ENCODE assay signal across 8 cellular contexts in genomic region chr3:182909318-182910040, GRCh38.
DNase-seq lines count a peak whose midpoint lies in the region; ATAC-seq, FAIRE-seq and TF ChIP-seq lines count a peak whose summit lies in the region.

No MANE protein-coding gene starts in this region.

- TF ChIP-seq CTCF in cardiac muscle cell (IDR thresholded peaks at IDR 0.05; ENCODE audit: low read depth, low read length) (peak; percentile 56), endothelial cell of umbilical vein (IDR thresholded peaks at IDR 0.05; ENCODE audit: extremely low read depth in 1 of 2, insufficient read depth in 1 of 2, low read depth in 1 of 2, low read length in 2 of 2) (peak; percentile 31 to 43), testis (IDR thresholded peaks at IDR 0.05) (peak in 2 of 3 experiments; percentile 12 to 58)

- CTCF ChIA-PET in endothelial cell of umbilical vein (lab: Charles Lee): interaction anchor here (0.7 to 2.5 kb wide), 15 partner anchors 10 to 858 kb away, joined by 3 to 13 read pairs (median 3); no protein-coding TSS in a partner anchor

- intact Hi-C loops in cardiac septum (cut with DNase I) (no loop called here), endothelial cell of umbilical vein (cut with micrococcal nuclease) (loop anchor here (1.0 to 5.0 kb wide), 4 partner anchors 197 to 477 kb away; no protein-coding TSS in a partner anchor), testis (cut with DNase I; ENCODE audit: low total_unique reads) (no loop called here)

- no peak for ATAC-seq in HG03039 (IDR thresholded peaks at IDR 0.05; ENCODE audit: unreplicated experiment)
- no peak for ATAC-seq in GM21367 (IDR thresholded peaks at IDR 0.05; ENCODE audit: unreplicated experiment)

- no peak overlapping the region for H3K4me2 ChIP-seq in endothelial cell of umbilical vein (ENCODE audit: insufficient read depth, low read length)

- H3K79me2 ChIP-seq in endothelial cell of umbilical vein (ENCODE audit: control insufficient read depth, insufficient read depth, low read length): no peaks in the 10 kb centered on the region

- peaks cover 9% of the 10 kb centered on the region for H3K36me3 ChIP-seq in cardiac muscle cell
- peaks cover 0 to 2% of the 10 kb centered on the region in 2 experiments for H3K36me3 ChIP-seq in endothelial cell of umbilical vein (ENCODE audit: control insufficient read depth in 2 of 2, extremely low read depth in 1 of 2, insufficient read depth in 2 of 2, low read length in 2 of 2)
- no peaks in the 10 kb centered on the region for H3K36me3 ChIP-seq in testis (ENCODE audit: low read depth, missing control alignments)

- peak; percentile 13 to 36 for DNase-seq in cardiac muscle cell (ENCODE audit: low read depth in 1 of 2, low spot score in 1 of 2)
- DNase-seq in cardiac septum (ENCODE audit: low spot score): no peak
- peak; percentile 28 for DNase-seq in NCI-H2081 treated with DMSO at 0.1 percent for 48 hours (lab: John Stamatoyannopoulos, UW)
- peak; percentile 39 for DNase-seq in endothelial cell of umbilical vein (ENCODE audit: low read depth, low spot score)
- DNase-seq in testis: no peak
- no peak for DNase-seq in amniotic stem cell (lab: John Stamatoyannopoulos, UW)

- H3K27me3 ChIP-seq in cardiac muscle cell (no peaks in the 10 kb centered on the region), endothelial cell of umbilical vein (ENCODE audit: control insufficient read depth in 2 of 2, insufficient read depth in 2 of 2, low read length in 2 of 2) (no peaks in the 10 kb centered on the region), testis (no peaks in the 10 kb centered on the region)

- H2AFZ ChIP-seq in endothelial cell of umbilical vein (ENCODE audit: low read depth, low read length): no peak overlapping the region

- dilution Hi-C loops in endothelial cell of umbilical vein (cut with MboI; ENCODE audit: extremely low pct_ligation_motif_present, low sequenced_read_pairs): no loop called here

- H3K4me1 ChIP-seq in cardiac muscle cell (ENCODE audit: low read depth) (no peaks in the 10 kb centered on the region), endothelial cell of umbilical vein (ENCODE audit: control insufficient read depth, extremely low read depth, insufficient read depth, low read length) (no peaks in the 10 kb centered on the region), testis (no peaks in the 10 kb centered on the region)

- H3K27ac ChIP-seq in cardiac muscle cell: no peak overlapping the region
- H3K27ac ChIP-seq in endothelial cell of umbilical vein (ENCODE audit: insufficient read depth, low read depth, low read length): no peak overlapping the region
- H3K27ac ChIP-seq in testis: no peak overlapping the region

- no peaks in the 10 kb centered on the region for H4K20me1 ChIP-seq in endothelial cell of umbilical vein (replicated peaks; ENCODE audit: control insufficient read depth, extremely low read depth, insufficient read depth, low read length)

- 94 to 95% methylated on average over 5 of the region's 5 CpGs for WGBS in testis, 2 donors

- POLR2A ChIA-PET in endothelial cell of umbilical vein (lab: Charles Lee): no interaction called here

- H3K9ac ChIP-seq in endothelial cell of umbilical vein (replicated peaks; ENCODE audit: extremely low read depth, insufficient read depth, low read length): no peak overlapping the region

- H3K4me3 ChIP-seq in cardiac muscle cell: no peak overlapping the region
- no peak overlapping the region for H3K4me3 ChIP-seq in endothelial cell of umbilical vein (replicated peaks in 1 of 3; ENCODE audit: insufficient read depth in 1 of 3, low read depth in 1 of 3, low read length in 3 of 3)
- H3K4me3 ChIP-seq in testis: no peak overlapping the region

- no peak for TF ChIP-seq POLR2A in endothelial cell of umbilical vein (IDR thresholded peaks at IDR 0.05; ENCODE audit: low read depth, low read length)
- TF ChIP-seq POLR2A in testis (IDR thresholded peaks at IDR 0.05): no peak

- peak; percentile 54 for FAIRE-seq in endothelial cell of umbilical vein (lab: Jason Lieb, UNC)

- BruUV-seq in endothelial cell of umbilical vein (replicated peaks; lab: Mats Ljungman, UMichigan): no TSS peak

- no peaks in the 10 kb centered on the region for H3K9me1 ChIP-seq in endothelial cell of umbilical vein (replicated peaks; ENCODE audit: control insufficient read depth, extremely low read depth, insufficient read depth, low read length)

- H3K9me3 ChIP-seq in cardiac muscle cell (ENCODE audit: low read depth): no peaks in the 10 kb centered on the region
- no peaks in the 10 kb centered on the region for H3K9me3 ChIP-seq in endothelial cell of umbilical vein (replicated peaks; ENCODE audit: control insufficient read depth, insufficient read depth, low read length)
- H3K9me3 ChIP-seq in testis: no peaks in the 10 kb centered on the region

TF ChIP-seq in endothelial cell of umbilical vein, 7 proteins besides CTCF, POLR2A, EP300 and RAD21:
- no peak for TF ChIP-seq EZH2 (IDR thresholded peaks at IDR 0.05; ENCODE audit: borderline replicate concordance, low read depth, low read length, severe bottlenecking)
- no peak for TF ChIP-seq JUN (IDR thresholded peaks at IDR 0.05; ENCODE audit: borderline replicate concordance, insufficient read depth, insufficient read length, low read depth)
- no peak for TF ChIP-seq GATA2 (IDR thresholded peaks at IDR 0.05; ENCODE audit: insufficient read depth, insufficient read length, low read depth, low read length)
- no peak for TF ChIP-seq FOS (IDR thresholded peaks at IDR 0.05; ENCODE audit: borderline replicate concordance, insufficient read depth, low read length)
- TF ChIP-seq POLR2AphosphoS5 (IDR thresholded peaks at IDR 0.05; ENCODE audit: insufficient read depth, low read depth, low read length): no peak
- TF ChIP-seq, protein P1, sequence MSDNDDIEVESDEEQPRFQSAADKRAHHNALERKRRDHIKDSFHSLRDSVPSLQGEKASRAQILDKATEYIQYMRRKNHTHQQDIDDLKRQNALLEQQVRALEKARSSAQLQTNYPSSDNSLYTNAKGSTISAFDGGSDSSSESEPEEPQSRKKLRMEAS (IDR thresholded peaks at IDR 0.05; ENCODE audit: insufficient read depth, insufficient read length): no peak
- no peak for TF ChIP-seq MYC (IDR thresholded peaks at IDR 0.05; ENCODE audit: low read depth, low read length)

Comparison
In these comparisons a context has a peak if more than half of its experiments do, and no peak if none do; other contexts are left out.
1. DNase-seq: peak in cardiac muscle cell (2 of 2), NCI-H2081 treated with DMSO at 0.1 percent for 48 hours (single experiment) and endothelial cell of umbilical vein (single experiment); none in cardiac septum (single experiment), testis (single experiment) and amniotic stem cell (single experiment).
2. Peak in every context shown above with its lines, with median percentiles within 50 percentile points of each other: CTCF ChIP-seq.